Comparison of ENCODE assay signal across 18 cellular contexts in genomic region chr13:75738841-75739240, GRCh38.
"Had no signal": no experiment of that assay in that cellular context is flagged by ENCODE, and none has a peak within 500 bp of the region (broad histone marks: within the 10 kb centered on the region; RNA-seq: fewer than 3 reads in every experiment).

No MANE protein-coding gene starts in this region.

- H3K36me3 ChIP-seq: ascending aorta, heart left ventricle, spleen, tibial nerve had no signal

- H3K4me3 ChIP-seq: ascending aorta, heart left ventricle, spleen, tibial nerve had no signal

- H3K27ac Mint-ChIP-seq: activated naive CD4-positive, alpha-beta T cell treated with anti-CD3 and anti-CD28 coated beads, Interleukin-2, amount 10 ng/mL, durations not matched to agents 7 days and 5 days; activated naive CD8-positive, alpha-beta T cell treated with anti-CD3 and anti-CD28 coated beads, Interleukin-2, amount 10 ng/mL, durations not matched to agents 7 days and 5 days; activated T-helper 1 cell treated with anti-CD3 and anti-CD28 coated beads, Interleukin-12 subunit alpha, Interleukin-12 subunit beta, Interleukin-2, Interleukin-4 antibody, amounts not matched to agents 30 ng/mL and 10 ng/mL and 1 ng/mL, durations not matched to agents 14 hours and 24 hours and 36 hours; immature natural killer cell; memory B cell; natural killer cell treated with Interleukin-12 subunit alpha and Interleukin-12 subunit beta and Interleukin-15 and Interleukin-18, amount 100 ng/mL, for 72 hours had no signal

- H3K27me3 ChIP-seq: ascending aorta, brain microvascular endothelial cell, foreskin keratinocyte, heart left ventricle, spleen, tibial nerve had no signal

- H3K36me3 Mint-ChIP-seq: activated naive CD4-positive, alpha-beta T cell treated with anti-CD3 and anti-CD28 coated beads, Interleukin-2, amount 10 ng/mL, durations not matched to agents 7 days and 5 days had no signal

- H3K27ac ChIP-seq: brain microvascular endothelial cell, foreskin keratinocyte, heart left ventricle, spleen had no signal

- H3K4me1 Mint-ChIP-seq: activated naive CD4-positive, alpha-beta T cell treated with anti-CD3 and anti-CD28 coated beads, Interleukin-2, amount 10 ng/mL, durations not matched to agents 7 days and 5 days; activated naive CD8-positive, alpha-beta T cell treated with anti-CD3 and anti-CD28 coated beads, Interleukin-2, amount 10 ng/mL, durations not matched to agents 7 days and 5 days; immature natural killer cell; memory B cell had no signal

- H3K27me3 Mint-ChIP-seq: activated naive CD4-positive, alpha-beta T cell treated with anti-CD3 and anti-CD28 coated beads, Interleukin-2, amount 10 ng/mL, durations not matched to agents 7 days and 5 days; activated naive CD8-positive, alpha-beta T cell treated with anti-CD3 and anti-CD28 coated beads, Interleukin-2, amount 10 ng/mL, durations not matched to agents 7 days and 5 days; memory B cell; natural killer cell treated with Interleukin-12 subunit alpha and Interleukin-12 subunit beta and Interleukin-15 and Interleukin-18, amount 100 ng/mL, for 72 hours had no signal

- DNase-seq: activated CD4-positive, alpha-beta T cell treated with anti-CD3 and anti-CD28 coated beads for 4 hours; activated CD4-positive, alpha-beta T cell treated with anti-CD3 and anti-CD28 coated beads, Interleukin-2, amount 50 U/mL, for 4 hours; activated effector memory CD4-positive, alpha-beta T cell treated with anti-CD3 and anti-CD28 coated beads, Interleukin-2, amount 50 U/mL, for 16 hours; activated naive CD4-positive, alpha-beta T cell treated with anti-CD3 and anti-CD28 coated beads, Interleukin-2, amount 10 ng/mL, durations not matched to agents 7 days and 5 days; activated naive CD8-positive, alpha-beta T cell treated with anti-CD3 and anti-CD28 coated beads, Interleukin-2, amount 10 ng/mL, durations not matched to agents 7 days and 5 days; brain microvascular endothelial cell; foreskin keratinocyte; heart left ventricle; hypothalamus; immature natural killer cell; spleen; stimulated activated naive CD4-positive, alpha-beta T cell had no signal

- H3K4me3 Mint-ChIP-seq: activated naive CD4-positive, alpha-beta T cell treated with anti-CD3 and anti-CD28 coated beads, Interleukin-2, amount 10 ng/mL, durations not matched to agents 7 days and 5 days; activated naive CD8-positive, alpha-beta T cell treated with anti-CD3 and anti-CD28 coated beads, Interleukin-2, amount 10 ng/mL, durations not matched to agents 7 days and 5 days; activated T-helper 1 cell treated with anti-CD3 and anti-CD28 coated beads, Interleukin-12 subunit alpha, Interleukin-12 subunit beta, Interleukin-2, Interleukin-4 antibody, amounts not matched to agents 30 ng/mL and 10 ng/mL and 1 ng/mL, durations not matched to agents 14 hours and 24 hours and 36 hours; immature natural killer cell; memory B cell; natural killer cell treated with Interleukin-12 subunit alpha and Interleukin-12 subunit beta and Interleukin-15 and Interleukin-18, amount 100 ng/mL, for 72 hours had no signal

- ATAC-seq: esophagus mucosa; natural killer cell treated with Interleukin-12 subunit alpha and Interleukin-12 subunit beta and Interleukin-15 and Interleukin-18, amount 100 ng/mL, for 72 hours had no signal

- H3K9me3 ChIP-seq: ascending aorta, heart left ventricle, tibial nerve had no signal

- H3K4me1 ChIP-seq: spleen had no signal
